9 cellular contexts compared by ENCODE assay signal in the genomic region with DNA sequence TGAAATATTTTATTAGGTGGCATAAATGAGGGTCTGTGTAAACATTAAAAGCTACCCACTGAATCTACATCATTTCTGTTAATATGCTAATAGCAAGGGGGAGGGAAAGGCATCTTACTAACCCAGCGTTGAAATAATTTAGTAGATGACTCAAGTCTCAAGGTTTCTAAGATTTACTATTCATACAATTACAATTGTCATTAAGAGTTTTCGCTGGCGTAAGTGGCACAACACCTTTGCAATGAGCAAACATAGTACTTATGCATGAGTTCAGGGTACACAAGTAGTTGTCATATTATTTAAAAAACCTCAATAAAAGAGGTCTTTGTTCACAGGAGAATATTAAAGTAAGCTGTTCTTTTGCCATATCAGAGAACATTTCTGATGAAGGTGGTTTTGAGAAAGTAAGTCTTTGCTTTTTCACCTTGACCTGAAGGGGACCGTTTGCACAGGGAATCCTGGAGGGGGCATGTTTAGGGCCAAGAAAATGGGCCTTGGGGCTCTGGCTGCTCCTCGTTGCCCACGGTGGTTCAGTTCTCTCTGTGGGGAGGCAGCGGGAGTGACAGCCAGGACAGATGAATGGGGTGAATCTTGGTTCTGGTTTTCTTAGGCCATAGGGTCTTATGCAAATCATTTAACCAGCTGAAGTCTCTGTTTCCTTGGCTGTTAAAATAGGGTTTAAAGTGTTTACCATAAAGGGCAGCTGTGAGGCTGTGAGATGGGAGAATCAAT. TPM values are rescaled to one million over a fixed set of nuclear protein-coding genes. Genes with fewer than 3 reads are reported as not detected.
DNase-seq lines count a peak whose midpoint lies in the region; ATAC-seq, FAIRE-seq and TF ChIP-seq lines count a peak whose summit lies in the region.
"Had no signal": no experiment of that assay in that cellular context is flagged by ENCODE, and none has a peak within 500 bp of the region (broad histone marks: within the 10 kb centered on the region; RNA-seq: fewer than 3 reads in every experiment).

No MANE protein-coding gene starts in this region.

- H3K4me3 Mint-ChIP-seq in activated CD4-positive, alpha-beta memory T cell treated with anti-CD3 and anti-CD28 coated beads for 36 hours: peak overlapping the region; percentile 93

- TF ChIP-seq POLR2A in breast epithelium (IDR thresholded peaks at IDR 0.05): no peak

- no peaks in the 10 kb centered on the region for H4K20me1 ChIP-seq in mammary epithelial cell (ENCODE audit: insufficient read depth, low read length)

- H3K9me3 ChIP-seq in breast epithelium: no peaks in the 10 kb centered on the region
- H3K9me3 ChIP-seq in mammary epithelial cell (replicated peaks; ENCODE audit: insufficient read depth, low read length): no peaks in the 10 kb centered on the region

- H3K9me3 Mint-ChIP-seq in activated CD4-positive, alpha-beta memory T cell treated with anti-CD3 and anti-CD28 coated beads for 36 hours: no peaks in the 10 kb centered on the region

- H2AFZ ChIP-seq in mammary epithelial cell (ENCODE audit: low read depth, low read length): no peak overlapping the region

- ATAC-seq in HG02870 (IDR thresholded peaks at IDR 0.05; ENCODE audit: unreplicated experiment) (peak; percentile 26), GM18519 (IDR thresholded peaks at IDR 0.05; ENCODE audit: low FRiP score, unreplicated experiment) (no peak)

- H3K27ac Mint-ChIP-seq in activated CD4-positive, alpha-beta memory T cell treated with anti-CD3 and anti-CD28 coated beads for 36 hours: peak overlapping the region; percentile 98

- TF ChIP-seq CTCF in breast epithelium (IDR thresholded peaks at IDR 0.05) (no peak), mammary epithelial cell (conservative IDR thresholded peaks at IDR 0.05 in 1 of 2, IDR thresholded peaks at IDR 0.05 in 1 of 2; ENCODE audit: extremely low read depth in 1 of 2, insufficient read depth in 1 of 2, low read depth in 1 of 2, low read length in 2 of 2) (no peak)

- dilution Hi-C loops in mammary epithelial cell (cut with HindIII; ENCODE audit: low sequenced_read_pairs): no loop called here

- H3K27me3 ChIP-seq in breast epithelium (no peaks in the 10 kb centered on the region), mammary epithelial cell (ENCODE audit: insufficient read depth, low read length) (no peaks in the 10 kb centered on the region)

- H3K4me1 ChIP-seq in breast epithelium (no peaks in the 10 kb centered on the region), mammary epithelial cell (ENCODE audit: insufficient read depth, low read length) (no peaks in the 10 kb centered on the region)

- no peak for FAIRE-seq in urothelium cell line (lab: Jason Lieb, UNC)

- in situ Hi-C loops in mammary epithelial cell (cut with MboI; ENCODE audit: low sequenced_read_pairs in 2 of 2): no loop called here

- H3K27ac ChIP-seq in breast epithelium (peak overlapping the region; percentile 73 to 86), mammary epithelial cell (ENCODE audit: insufficient read depth, low read depth, low read length) (no peak overlapping the region)

- H3K27me3 Mint-ChIP-seq in activated CD4-positive, alpha-beta memory T cell treated with anti-CD3 and anti-CD28 coated beads for 36 hours: no peaks in the 10 kb centered on the region

- H3K4me3 ChIP-seq in breast epithelium: peak overlapping the region in 1 of 3 donors; percentile 29
- no peak overlapping the region for H3K4me3 ChIP-seq in mammary epithelial cell (replicated peaks in 1 of 3; ENCODE audit: insufficient read depth in 1 of 3, low read depth in 2 of 3, low read length in 3 of 3)

- CTCF ChIA-PET in mammary epithelial cell (lab: Charles Lee; ENCODE audit: low non-redundant PET): no interaction called here
- CTCF ChIA-PET in activated CD4-positive, alpha-beta memory T cell treated with anti-CD3 and anti-CD28 coated beads for 36 hours (lab: Charles Lee): interaction anchor here (0.6 to 3.7 kb wide), 9 partner anchors 9 to 133 kb away, joined by 3 to 18 read pairs (median 4); no protein-coding TSS in a partner anchor

- POLR2A ChIA-PET in activated CD4-positive, alpha-beta memory T cell treated with anti-CD3 and anti-CD28 coated beads for 36 hours (lab: Charles Lee): interaction anchor here (0.9 to 3.2 kb wide), 5 partner anchors 8 to 116 kb away, joined by 3 to 26 read pairs (median 3); no protein-coding TSS in a partner anchor

- peaks cover 73% of the 10 kb centered on the region for H3K4me1 Mint-ChIP-seq in activated CD4-positive, alpha-beta memory T cell treated with anti-CD3 and anti-CD28 coated beads for 36 hours (ENCODE audit: low read depth)

- DNase-seq in breast epithelium (ENCODE audit: low spot score in 2 of 2) (no peak), mammary epithelial cell (no peak), dedifferentiated amniotic fluid mesenchymal stem cell (ENCODE audit: extremely low spot score) (no peak), NCI-H2107 treated with DMSO at 0.1 percent for 48 hours (lab: John Stamatoyannopoulos, UW; ENCODE audit: unreplicated experiment) (no peak), urothelium cell line (ENCODE audit: low spot score) (no peak)
- no peak for DNase-seq in activated CD4-positive, alpha-beta memory T cell treated with anti-CD3 and anti-CD28 coated beads for 36 hours
- DNase-seq: NCI-H446 had no signal

- WGBS in mammary epithelial cell (ENCODE audit: low coverage, missing lambda C conversion rate): 85% methylated on average over 7 of the region's 7 CpGs

- no peak overlapping the region for H3K4me2 ChIP-seq in mammary epithelial cell (ENCODE audit: insufficient read depth, low read depth, low read length)

- H3K79me2 ChIP-seq in mammary epithelial cell (ENCODE audit: insufficient read depth, low read length): no peaks in the 10 kb centered on the region

- H3K36me3 Mint-ChIP-seq in activated CD4-positive, alpha-beta memory T cell treated with anti-CD3 and anti-CD28 coated beads for 36 hours: peaks cover 10% of the 10 kb centered on the region

- intact Hi-C loops in breast epithelium (cut with DNase I; ENCODE audit: low total_unique reads) (no loop called here), mammary epithelial cell (cut with micrococcal nuclease) (no loop called here)
- intact Hi-C loops in activated CD4-positive, alpha-beta memory T cell treated with anti-CD3 and anti-CD28 coated beads for 36 hours (cut with micrococcal nuclease): no loop called here

- no peaks in the 10 kb centered on the region for H3K36me3 ChIP-seq in breast epithelium
- no peaks in the 10 kb centered on the region for H3K36me3 ChIP-seq in mammary epithelial cell (ENCODE audit: insufficient read depth, low read length)

- no peak overlapping the region for H3K9ac ChIP-seq in mammary epithelial cell (ENCODE audit: insufficient read depth, low read length)

- BruUV-seq in mammary epithelial cell (replicated peaks; lab: Mats Ljungman, UMichigan): no TSS peak

RNA-seq across cellular contexts. Expression of a gene that starts 4.4 kb away (rescaled TPM):
- 10 to 100 TPM in 1 of 3 donors, 1 to 10 TPM in 2; 5.0 to 16.4 (median 9.7) TPM for total RNA-seq in breast epithelium
- not detected for total RNA-seq in mammary epithelial cell
- polyA plus RNA-seq in mammary epithelial cell: not detected
- polyA minus RNA-seq in mammary epithelial cell: not detected
- total RNA-seq in activated CD4-positive, alpha-beta memory T cell treated with anti-CD3 and anti-CD28 coated beads for 36 hours: 10 to 100 TPM; 97.5 to 98.6 TPM

Comparison
In these comparisons a context has a peak if more than half of its experiments do, and no peak if none do; other contexts are left out.
1. RNA of a gene that starts 4.4 kb away (total RNA-seq): 97.5 to 98.6 TPM in activated CD4-positive, alpha-beta memory T cell treated with anti-CD3 and anti-CD28 coated beads for 36 hours; 5.0 to 16.4 TPM in breast epithelium and not detected in mammary epithelial cell; every median in the first group is over 4 times any median in the second.